Comparison of ENCODE assay signal across 7 cellular contexts in genomic region chr10:63268798-63269503, GRCh38.
DNase-seq lines count a peak whose midpoint lies in the region; ATAC-seq, FAIRE-seq and TF ChIP-seq lines count a peak whose summit lies in the region.

No MANE protein-coding gene starts in this region.

- intact Hi-C loops in K562 (cut with micrococcal nuclease) (loop anchor here (1.0 to 5.0 kb wide), 5 partner anchors 52 to 1502 kb away; partner anchors contain the start of genes JMJD1C and REEP3), gastrocnemius medialis (cut with DNase I; ENCODE audit: low total_unique reads) (loop anchor here (1.0 to 10.0 kb wide), 9 partner anchors 52 to 1214 kb away; partner anchors contain the start of genes EGR2, JMJD1C and REEP3)

- H3K4me3 ChIP-seq in K562: peak overlapping the region; percentile 53
- H3K4me3 ChIP-seq in gastrocnemius medialis: peak overlapping the region; percentile 51 to 64 (median 54)

- in situ Hi-C loops in K562 (cut with MboI): no loop called here
- in situ Hi-C loops in gastrocnemius medialis (cut with MboI; ENCODE audit: low sequenced_read_pairs in 4 of 4): loop anchor here in 1 of 4 donors (25.0 kb wide), 1 partner anchor 1182 kb away; no protein-coding TSS in a partner anchor

- BruUV-seq in K562 (replicated peaks; lab: Mats Ljungman, UMichigan): TSS peak; percentile 64

- TF ChIP-seq CTCF in K562 (IDR thresholded peaks at IDR 0.05 in 2 of 3, conservative IDR thresholded peaks at IDR 0.05 in 1 of 3; ENCODE audit: insufficient read depth in 2 of 3, low read depth in 1 of 3, low read length in 3 of 3) (peak in 2 of 3 experiments; percentile 32 to 40), gastrocnemius medialis (IDR thresholded peaks at IDR 0.05 in 4 of 5, conservative IDR thresholded peaks at IDR 0.05 in 1 of 5) (peak; percentile 51 to 62 (median 55))

- H3K9me3 ChIP-seq in K562 (replicated peaks; ENCODE audit: control insufficient read depth, insufficient read depth, low read depth, low read length) (no peaks in the 10 kb centered on the region), gastrocnemius medialis (no peaks in the 10 kb centered on the region)

- no peaks in the 10 kb centered on the region for H4K20me1 ChIP-seq in K562 (replicated peaks; ENCODE audit: control insufficient read depth, insufficient read depth, low read length)

- DNase-seq in NCI-H187 (lab: John Stamatoyannopoulos, UW) (peak; percentile 25 to 51), T1000 (lab: John Stamatoyannopoulos, UW) (peak; percentile 75), K562 (ENCODE audit: extremely low read depth in 1 of 4, low spot score in 3 of 4) (peak; percentile 63 to 96 (median 78)), iPS DF 4.7 (ENCODE audit: extremely low read depth, low spot score) (peak; percentile 87), gastrocnemius medialis (peak; percentile 95)

- TF ChIP-seq POLR2A in K562 (conservative IDR thresholded peaks at IDR 0.05) (peak; percentile 97), gastrocnemius medialis (IDR thresholded peaks at IDR 0.05) (peak; percentile 82 to 94)

- H3K4me2 ChIP-seq in K562 (ENCODE audit: insufficient read depth, low read length): peak overlapping the region; percentile 91

- CTCF ChIA-PET in K562 (lab: Yijun Ruan, JAX; ENCODE audit: low intra/inter-chr PET ratio): no interaction called here

- H3K79me2 ChIP-seq in K562 (ENCODE audit: control insufficient read depth, insufficient read depth, low read length): peaks cover 82% of the 10 kb centered on the region

- H3K36me3 ChIP-seq in K562 (ENCODE audit: control insufficient read depth, insufficient read depth, low read length) (no peaks in the 10 kb centered on the region), gastrocnemius medialis (no peaks in the 10 kb centered on the region)

- FAIRE-seq in K562 (lab: Jason Lieb, UNC): peak; percentile 97

- H3K27me3 ChIP-seq in K562 (ENCODE audit: control insufficient read depth in 2 of 2, insufficient read depth in 2 of 2, low read length in 2 of 2) (no peaks in the 10 kb centered on the region), gastrocnemius medialis (no peaks in the 10 kb centered on the region)

- H3K4me1 ChIP-seq in K562 (replicated peaks in 1 of 2; ENCODE audit: control insufficient read depth in 2 of 2, insufficient read depth in 2 of 2, low read length in 2 of 2): peaks cover 3% of the 10 kb centered on the region in 2 experiments; a peak in 1 of 5 replicates
- H3K4me1 ChIP-seq in gastrocnemius medialis: peaks cover 26% of the 10 kb centered on the region in 2 donors

- WGBS in K562 (ENCODE audit: insufficient coverage, low coverage, missing lambda C conversion rate): 1% methylated on average over 17 of the region's 17 CpGs

- POLR2A ChIA-PET in K562 (lab: Yijun Ruan, JAX): interaction anchor here (0.8 to 5.6 kb wide), 16 partner anchors 12 to 360 kb away, joined by 3 to 60 read pairs (median 4); partner anchors contain the start of gene NRBF2

- peak overlapping the region; percentile 78 for H3K27ac ChIP-seq in K562 (ENCODE audit: extremely low read depth, low read depth, low read length)
- H3K27ac ChIP-seq in gastrocnemius medialis: peak overlapping the region; percentile 88 to 96 (median 90)

- TF ChIP-seq EP300 in K562 (IDR thresholded peaks at IDR 0.05; ENCODE audit: low read length): peak; percentile 82

- H2AFZ ChIP-seq in K562 (ENCODE audit: low read depth, low read length): peak overlapping the region; percentile 27

- 0 out of 4 replicates have a peak, but pooled peaks of 1 of the 2 experiments have one; percentile 18 for TF ChIP-seq RAD21 in K562 (CRISPR knock-in tag; conservative IDR thresholded peaks at IDR 0.05 in 1 of 2, IDR thresholded peaks at IDR 0.05 in 1 of 2)

- ATAC-seq in GM18502 (IDR thresholded peaks at IDR 0.05; ENCODE audit: poor library complexity, unreplicated experiment): peak; percentile 95
- ATAC-seq in HG02938 (IDR thresholded peaks at IDR 0.05; ENCODE audit: unreplicated experiment): peak; percentile 94
- ATAC-seq in K562: peak; percentile 88
- ATAC-seq in gastrocnemius medialis: peak; percentile 98

- H3K9me1 ChIP-seq in K562 (ENCODE audit: control insufficient read depth, insufficient read depth, low read length): no peaks in the 10 kb centered on the region

- peak overlapping the region; percentile 76 to 89; a peak in 3 of 4 replicates for H3K9ac ChIP-seq in K562 (ENCODE audit: insufficient read depth in 1 of 2, low read depth in 2 of 2, low read length in 2 of 2)

TF ChIP-seq in K562, 482 proteins besides CTCF, POLR2A, EP300 and RAD21 (continues in another document):
- TF ChIP-seq SUPT5H (IDR thresholded peaks at IDR 0.05) (peak; percentile 97), ZNF217 (CRISPR knock-in tag; IDR thresholded peaks at IDR 0.05) (no peak), RFX1 (IDR thresholded peaks at IDR 0.05) (peak; percentile 64), SIN3B (IDR thresholded peaks at IDR 0.05; ENCODE audit: low read depth) (no peak), EGR1 (conservative IDR thresholded peaks at IDR 0.05) (no peak), SMAD3 (CRISPR knock-in tag; conservative IDR thresholded peaks at IDR 0.05) (no peak), RHOXF2B (CRISPR knock-in tag; conservative IDR thresholded peaks at IDR 0.05) (no peak), MYBL2 (IDR thresholded peaks at IDR 0.05; ENCODE audit: low read depth) (no peak), MYBL2 (CRISPR knock-in tag; IDR thresholded peaks at IDR 0.05; ENCODE audit: borderline replicate concordance) (no peak), TEAD1 (CRISPR knock-in tag; IDR thresholded peaks at IDR 0.05) (peak in 1 of 2 experiments; percentile 54; a peak in 1 of 4 replicates), MCM7 (IDR thresholded peaks at IDR 0.05) (no peak), BMI1 (IDR thresholded peaks at IDR 0.05; ENCODE audit: low read length) (no peak), CBX5 (IDR thresholded peaks at IDR 0.05; ENCODE audit: borderline replicate concordance, low read depth) (no peak), ZNF23 (CRISPR knock-in tag; IDR thresholded peaks at IDR 0.05) (no peak), CCAR2 (IDR thresholded peaks at IDR 0.05; ENCODE audit: low read depth, low read length) (0 out of 2 replicates have a peak, but pooled peaks have one; percentile 55), ZNF586 (CRISPR knock-in tag; conservative IDR thresholded peaks at IDR 0.05) (no peak), CBFA2T2 (conservative IDR thresholded peaks at IDR 0.05) (no peak), RCOR1 (IDR thresholded peaks at IDR 0.05; ENCODE audit: borderline replicate concordance in 1 of 2, low read depth in 2 of 2, low read length in 2 of 2) (peak; percentile 61 to 74), CREM (IDR thresholded peaks at IDR 0.05; ENCODE audit: low read depth) (peak; percentile 85), CSDE1 (IDR thresholded peaks at IDR 0.05) (peak in 1 of 2 experiments; percentile 13; a peak in 1 of 4 replicates), ZNF280A (IDR thresholded peaks at IDR 0.05; ENCODE audit: low read depth, partially characterized antibody) (no peak), FOXK1 (CRISPR knock-in tag; IDR thresholded peaks at IDR 0.05; ENCODE audit: borderline replicate concordance) (peak; percentile 70; the same call in 1 of the 2 replicates), ZNF699 (CRISPR knock-in tag; IDR thresholded peaks at IDR 0.05; ENCODE audit: insufficient replicate concordance) (no peak), ZBTB33 (CRISPR knock-in tag; IDR thresholded peaks at IDR 0.05) (peak; percentile 73), USF2 (CRISPR knock-in tag; IDR thresholded peaks at IDR 0.05) (no peak)

Comparison
In these comparisons a context has a peak if more than half of its experiments do, and no peak if none do; other contexts are left out.
1. Peak in every context shown above with its lines: DNase-seq, ATAC-seq, H3K4me3 ChIP-seq and H3K27ac ChIP-seq.
2. DNase-seq: peak in every context shown above with its lines; median percentile 95 in gastrocnemius medialis; 87 in iPS DF 4.7; 78 in K562; 75 in T1000; 38 in NCI-H187.